In the genomic region with DNA sequence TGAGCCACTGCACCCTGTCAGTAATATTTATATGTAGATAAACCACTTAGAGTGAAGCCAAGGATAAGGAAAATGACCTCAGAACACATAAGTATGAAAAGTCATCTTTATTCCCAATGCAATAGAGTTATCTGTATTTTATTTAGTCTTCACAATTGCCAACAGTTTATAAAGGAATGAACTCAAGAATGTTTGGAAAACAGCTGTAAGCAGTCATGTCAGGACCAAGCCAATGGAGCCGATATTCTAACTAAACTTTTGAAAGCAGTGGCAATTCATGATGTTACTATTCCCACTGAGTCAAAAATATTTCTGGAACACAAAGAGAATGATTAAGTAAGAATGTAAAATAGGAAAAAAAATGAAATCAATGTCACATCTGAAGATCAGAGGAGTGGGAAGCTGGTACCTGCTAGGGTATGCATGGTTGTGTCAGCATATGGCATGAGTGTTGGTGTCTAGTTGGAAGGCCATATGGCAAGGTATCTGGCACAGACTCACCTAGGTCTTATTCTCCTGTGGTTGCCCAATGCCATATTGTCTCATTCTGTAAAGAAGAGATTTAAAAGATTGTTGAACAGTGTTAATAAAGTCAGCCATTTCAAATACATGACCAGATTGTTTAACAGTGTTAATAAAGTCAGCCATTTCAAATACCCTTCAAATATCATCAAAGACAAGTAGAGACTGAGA, we compare ENCODE assay signal across 1 cellular context.
TF ChIP-seq lines count a peak whose summit lies in the region.

No MANE protein-coding gene starts in this region.

TF ChIP-seq in HCT116, 20 proteins besides CTCF, POLR2A, EP300 and RAD21 (continued from another document):
- TF ChIP-seq, protein P1, sequence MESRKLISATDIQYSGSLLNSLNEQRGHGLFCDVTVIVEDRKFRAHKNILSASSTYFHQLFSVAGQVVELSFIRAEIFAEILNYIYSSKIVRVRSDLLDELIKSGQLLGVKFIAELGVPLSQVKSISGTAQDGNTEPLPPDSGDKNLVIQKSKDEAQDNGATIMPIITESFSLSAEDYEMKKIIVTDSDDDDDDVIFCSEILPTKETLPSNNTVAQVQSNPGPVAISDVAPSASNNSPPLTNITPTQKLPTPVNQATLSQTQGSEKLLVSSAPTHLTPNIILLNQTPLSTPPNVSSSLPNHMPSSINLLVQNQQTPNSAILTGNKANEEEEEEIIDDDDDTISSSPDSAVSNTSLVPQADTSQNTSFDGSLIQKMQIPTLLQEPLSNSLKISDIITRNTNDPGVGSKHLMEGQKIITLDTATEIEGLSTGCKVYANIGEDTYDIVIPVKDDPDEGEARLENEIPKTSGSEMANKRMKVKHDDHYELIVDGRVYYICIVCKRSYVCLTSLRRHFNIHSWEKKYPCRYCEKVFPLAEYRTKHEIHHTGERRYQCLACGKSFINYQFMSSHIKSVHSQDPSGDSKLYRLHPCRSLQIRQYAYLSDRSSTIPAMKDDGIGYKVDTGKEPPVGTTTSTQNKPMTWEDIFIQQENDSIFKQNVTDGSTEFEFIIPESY (IDR thresholded peaks at IDR 0.05; ENCODE audit: extremely low read depth, insufficient replicate concordance, low read length) = no peak
- no peak for TF ChIP-seq CEBPB (IDR thresholded peaks at IDR 0.05; ENCODE audit: low read depth)
- no peak for TF ChIP-seq JUND (IDR thresholded peaks at IDR 0.05)
- no peak for TF ChIP-seq EGR1 (IDR thresholded peaks at IDR 0.05; ENCODE audit: low read depth)
- TF ChIP-seq SP1 (IDR thresholded peaks at IDR 0.05; ENCODE audit: low read depth) = no peak
- TF ChIP-seq ZNF274 (IDR thresholded peaks at IDR 0.05; ENCODE audit: low read depth, low read length) = no peak
- no peak for TF ChIP-seq CBX3 (IDR thresholded peaks at IDR 0.05; ENCODE audit: low read depth)
- no peak for TF ChIP-seq FOSL1 (IDR thresholded peaks at IDR 0.05; ENCODE audit: low read depth)
- TF ChIP-seq SRF (IDR thresholded peaks at IDR 0.05; ENCODE audit: low read depth) = no peak
- TF ChIP-seq TCF7L2 (IDR thresholded peaks at IDR 0.05; ENCODE audit: borderline replicate concordance, extremely low read depth, insufficient read depth, insufficient read length) = no peak
- no peak for TF ChIP-seq ELF1 (IDR thresholded peaks at IDR 0.05; ENCODE audit: borderline replicate concordance, low read depth)
- TF ChIP-seq, protein P2, sequence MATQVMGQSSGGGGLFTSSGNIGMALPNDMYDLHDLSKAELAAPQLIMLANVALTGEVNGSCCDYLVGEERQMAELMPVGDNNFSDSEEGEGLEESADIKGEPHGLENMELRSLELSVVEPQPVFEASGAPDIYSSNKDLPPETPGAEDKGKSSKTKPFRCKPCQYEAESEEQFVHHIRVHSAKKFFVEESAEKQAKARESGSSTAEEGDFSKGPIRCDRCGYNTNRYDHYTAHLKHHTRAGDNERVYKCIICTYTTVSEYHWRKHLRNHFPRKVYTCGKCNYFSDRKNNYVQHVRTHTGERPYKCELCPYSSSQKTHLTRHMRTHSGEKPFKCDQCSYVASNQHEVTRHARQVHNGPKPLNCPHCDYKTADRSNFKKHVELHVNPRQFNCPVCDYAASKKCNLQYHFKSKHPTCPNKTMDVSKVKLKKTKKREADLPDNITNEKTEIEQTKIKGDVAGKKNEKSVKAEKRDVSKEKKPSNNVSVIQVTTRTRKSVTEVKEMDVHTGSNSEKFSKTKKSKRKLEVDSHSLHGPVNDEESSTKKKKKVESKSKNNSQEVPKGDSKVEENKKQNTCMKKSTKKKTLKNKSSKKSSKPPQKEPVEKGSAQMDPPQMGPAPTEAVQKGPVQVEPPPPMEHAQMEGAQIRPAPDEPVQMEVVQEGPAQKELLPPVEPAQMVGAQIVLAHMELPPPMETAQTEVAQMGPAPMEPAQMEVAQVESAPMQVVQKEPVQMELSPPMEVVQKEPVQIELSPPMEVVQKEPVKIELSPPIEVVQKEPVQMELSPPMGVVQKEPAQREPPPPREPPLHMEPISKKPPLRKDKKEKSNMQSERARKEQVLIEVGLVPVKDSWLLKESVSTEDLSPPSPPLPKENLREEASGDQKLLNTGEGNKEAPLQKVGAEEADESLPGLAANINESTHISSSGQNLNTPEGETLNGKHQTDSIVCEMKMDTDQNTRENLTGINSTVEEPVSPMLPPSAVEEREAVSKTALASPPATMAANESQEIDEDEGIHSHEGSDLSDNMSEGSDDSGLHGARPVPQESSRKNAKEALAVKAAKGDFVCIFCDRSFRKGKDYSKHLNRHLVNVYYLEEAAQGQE (IDR thresholded peaks at IDR 0.05; ENCODE audit: low read depth) = no peak
- no peak for TF ChIP-seq EZH2phosphoT487 (IDR thresholded peaks at IDR 0.05; ENCODE audit: borderline replicate concordance)
- no peak for TF ChIP-seq SIN3A (IDR thresholded peaks at IDR 0.05; ENCODE audit: low read depth)
